ENCODE assay signal across 28 cellular contexts in genomic region chr6:110364364-110364763, GRCh38. TPM values are rescaled to one million over a fixed set of nuclear protein-coding genes. Genes with fewer than 3 reads are reported as not detected.
DNase-seq lines count a peak whose midpoint lies in the region; ATAC-seq and TF ChIP-seq lines count a peak whose summit lies in the region.
"Had no signal": no experiment of that assay in that cellular context is flagged by ENCODE, and none has a peak within 500 bp of the region (broad histone marks: within the 10 kb centered on the region; RNA-seq: fewer than 3 reads in every experiment).

No MANE protein-coding gene starts in this region.

- H3K36me3 Mint-ChIP-seq in CD4-positive, alpha-beta memory T cell: no peaks in the 10 kb centered on the region

- TF ChIP-seq CTCF in hepatocyte (IDR thresholded peaks at IDR 0.05; ENCODE audit: poor library complexity): no peak
- TF ChIP-seq CTCF in thoracic aorta (IDR thresholded peaks at IDR 0.05): no peak
- TF ChIP-seq CTCF in GM13976 (IDR thresholded peaks at IDR 0.05; ENCODE audit: borderline replicate concordance, control extremely low read depth, extremely low read depth, insufficient read depth, missing control alignments): no peak

- H3K4me1 Mint-ChIP-seq in CD4-positive, alpha-beta memory T cell: peaks cover 4 to 13% (median 5%) of the 10 kb centered on the region in 4 donors
- H3K4me1 Mint-ChIP-seq: CD14-positive monocyte had no signal

- no peak overlapping the region for H3K14ac ChIP-seq in trophoblast cell (ENCODE audit: low read length)

- peak overlapping the region; percentile 26 for H4K8ac ChIP-seq in trophoblast cell (ENCODE audit: low read depth, low read length)

- no peak overlapping the region for H4K12ac ChIP-seq in trophoblast cell (ENCODE audit: low read depth, low read length)

- H3K27ac ChIP-seq in SJSA1: peak overlapping the region; percentile 42
- H3K27ac ChIP-seq in hepatocyte: peak overlapping the region; percentile 16
- peak overlapping the region; percentile 74 for H3K27ac ChIP-seq in trophoblast cell (ENCODE audit: low read depth, low read length)
- peak overlapping the region; percentile 82 to 89 for H3K27ac ChIP-seq in thoracic aorta
- no peak overlapping the region for H3K27ac ChIP-seq in CD4-positive, alpha-beta memory T cell (ENCODE audit: low read depth, low read length)

- H2BK5ac ChIP-seq in trophoblast cell (ENCODE audit: low read depth, low read length, poor library complexity): peak overlapping the region; percentile 27

- H3K27me3 Mint-ChIP-seq in CD4-positive, alpha-beta memory T cell: peaks cover 13 to 29% of the 10 kb centered on the region in 2 donors

- H3K36me3 ChIP-seq in SJSA1 (no peaks in the 10 kb centered on the region), hepatocyte (replicated peaks; ENCODE audit: insufficient read depth, low read depth) (no peaks in the 10 kb centered on the region), trophoblast cell (ENCODE audit: control insufficient read depth in 1 of 2, insufficient read depth in 2 of 2, low read length in 2 of 2) (no peaks in the 10 kb centered on the region), thoracic aorta (no peaks in the 10 kb centered on the region)
- H3K36me3 ChIP-seq in CD4-positive, alpha-beta memory T cell (ENCODE audit: insufficient read depth, low read length): no peaks in the 10 kb centered on the region
- H3K36me3 ChIP-seq: BE2C, HAP-1, MG63 had no signal

- H3K23ac ChIP-seq in trophoblast cell (ENCODE audit: low read length): no peak overlapping the region

- in situ Hi-C loops in GM13976 (cut with MboI; ENCODE audit: low sequenced_read_pairs, unreplicated experiment): no loop called here

- WGBS in hepatocyte (ENCODE audit: low lambda C conversion rate, missing lambda C conversion rate): 50% methylated on average over 2 of the region's 2 CpGs
- WGBS in trophoblast cell (ENCODE audit: extremely low coverage, insufficient coverage, insufficient read length): no CpG with 5 or more reads among the region's 2 CpGs

- peak overlapping the region; percentile 18 for H3K9ac ChIP-seq in trophoblast cell (ENCODE audit: low read length)

- no peaks in the 10 kb centered on the region; the same call in 1 of the 2 replicates for H3K9me3 ChIP-seq in SJSA1 (replicated peaks)
- H3K9me3 ChIP-seq in hepatocyte (ENCODE audit: low read depth): no peaks in the 10 kb centered on the region
- no peaks in the 10 kb centered on the region for H3K9me3 ChIP-seq in trophoblast cell (ENCODE audit: insufficient read depth, low read depth, low read length)
- H3K9me3 ChIP-seq in thoracic aorta: no peaks in the 10 kb centered on the region
- H3K9me3 ChIP-seq in CD4-positive, alpha-beta memory T cell (ENCODE audit: control insufficient read depth in 1 of 2, low read length in 2 of 2): no peaks in the 10 kb centered on the region
- H3K9me3 ChIP-seq: BE2C, HAP-1, MG63 had no signal

- H4K20me1 ChIP-seq in hepatocyte (ENCODE audit: insufficient read depth, poor library complexity, severe bottlenecking): no peaks in the 10 kb centered on the region

- H3K4me1 ChIP-seq in SJSA1 (replicated peaks): peaks cover 43% of the 10 kb centered on the region
- peaks cover 5% of the 10 kb centered on the region for H3K4me1 ChIP-seq in hepatocyte (ENCODE audit: insufficient read depth)
- peaks cover 10 to 11% of the 10 kb centered on the region in 2 experiments for H3K4me1 ChIP-seq in trophoblast cell (ENCODE audit: control insufficient read depth in 1 of 2, insufficient read depth in 2 of 2, low read length in 2 of 2)
- H3K4me1 ChIP-seq in thoracic aorta (ENCODE audit: control insufficient read depth in 1 of 2, low read depth in 2 of 2): peaks cover 4 to 34% of the 10 kb centered on the region in 2 donors
- peaks cover 13% of the 10 kb centered on the region for H3K4me1 ChIP-seq in CD4-positive, alpha-beta memory T cell (ENCODE audit: insufficient read depth, low read length)
- H3K4me1 ChIP-seq: BE2C had no signal

- H3K27me3 ChIP-seq in SJSA1 (replicated peaks) (no peaks in the 10 kb centered on the region; the same call in 1 of the 2 replicates), hepatocyte (no peaks in the 10 kb centered on the region), trophoblast cell (ENCODE audit: insufficient read depth, low read length) (no peaks in the 10 kb centered on the region), thoracic aorta (replicated peaks; ENCODE audit: insufficient read depth) (no peaks in the 10 kb centered on the region)
- peaks cover 4% of the 10 kb centered on the region for H3K27me3 ChIP-seq in CD4-positive, alpha-beta memory T cell (ENCODE audit: insufficient read depth, low read length)
- H3K27me3 ChIP-seq: BE2C had no signal

- H2AFZ ChIP-seq in hepatocyte (no peak overlapping the region), trophoblast cell (ENCODE audit: insufficient read depth, low read length, poor library complexity) (no peak overlapping the region)

- H3K9me2 ChIP-seq in hepatocyte (replicated peaks; ENCODE audit: insufficient read depth): no peaks in the 10 kb centered on the region

- no peak overlapping the region for H3K27ac Mint-ChIP-seq in CD4-positive, alpha-beta memory T cell
- H3K27ac Mint-ChIP-seq: CD14-positive monocyte, HFFc6 had no signal

- H2BK12ac ChIP-seq in trophoblast cell (ENCODE audit: low read length): no peak overlapping the region

- no peak overlapping the region for H3K4ac ChIP-seq in trophoblast cell (ENCODE audit: low read depth, low read length)

- POLR2A ChIA-PET in CD4-positive, alpha-beta memory T cell (lab: Charles Lee; ENCODE audit: partially characterized antibody): no interaction called here

- DNase-seq in SJSA1 (ENCODE audit: low read depth in 1 of 2, low spot score in 2 of 2): peak; percentile 58 to 84
- no peak for DNase-seq in hepatocyte (ENCODE audit: low spot score)
- no peak for DNase-seq in trophoblast cell
- no peak for DNase-seq in thoracic aorta (ENCODE audit: low spot score)
- no peak for DNase-seq in NCI-H510A (lab: John Stamatoyannopoulos, UW)
- DNase-seq in GM13976 (ENCODE audit: low spot score): no peak
- DNase-seq in CD4-positive, alpha-beta memory T cell: no peak
- no peak for DNase-seq in left ventricle myocardium superior
- DNase-seq: 8988T, ACHN, BE2C, DMS153, DND-41, GOT3, HFFc6, IMR-90, KG1, MG63, NCI-H1105 treated with DMSO at 0.1 percent for 48 hours, NCI-H146, NCI-H2029, NCI-H446 treated with DMSO at 0.1 percent for 48 hours, NCI-H526 treated with DMSO at 0.1 percent for 48 hours, Right ventricle myocardium superior, RPMI8226 had no signal

- peak overlapping the region; percentile 74 for H4K91ac ChIP-seq in trophoblast cell (ENCODE audit: low read depth, low read length)

- H2AK5ac ChIP-seq in trophoblast cell (ENCODE audit: low read length): no peak overlapping the region

- H3K79me1 ChIP-seq in trophoblast cell (ENCODE audit: low read length): peaks cover 23% of the 10 kb centered on the region

- H3K9me3 Mint-ChIP-seq in CD4-positive, alpha-beta memory T cell: peaks cover 0 to 2% (median 0%) of the 10 kb centered on the region in 8 donors
- H3K9me3 Mint-ChIP-seq: HFFc6 had no signal

- H3K4me3 Mint-ChIP-seq in CD4-positive, alpha-beta memory T cell: no peak overlapping the region
- H3K4me3 Mint-ChIP-seq: CD14-positive monocyte, HFFc6 had no signal

- H3K4me3 ChIP-seq in SJSA1: no peak overlapping the region
- H3K4me3 ChIP-seq in hepatocyte: no peak overlapping the region
- no peak overlapping the region for H3K4me3 ChIP-seq in trophoblast cell (ENCODE audit: low read depth, low read length)
- no peak overlapping the region for H3K4me3 ChIP-seq in thoracic aorta
- no peak overlapping the region for H3K4me3 ChIP-seq in CD4-positive, alpha-beta memory T cell (ENCODE audit: low read length in 2 of 2)
- H3K4me3 ChIP-seq: HAP-1, MG63 had no signal

- no peak overlapping the region for H3K4me2 ChIP-seq in hepatocyte
- peak overlapping the region; percentile 13 for H3K4me2 ChIP-seq in trophoblast cell (ENCODE audit: low read length)

- CTCF ChIA-PET in CD4-positive, alpha-beta memory T cell (lab: Charles Lee; ENCODE audit: partially characterized antibody): no interaction called here

- ATAC-seq in thoracic aorta (ENCODE audit: insufficient number of reproducible peaks, low FRiP score, low read depth) (no peak), left ventricle myocardium superior (no peak)

- no peaks in the 10 kb centered on the region for H3K79me2 ChIP-seq in hepatocyte
- H3K79me2 ChIP-seq in trophoblast cell (ENCODE audit: control insufficient read depth, insufficient read depth, low read length, poor library complexity): no peaks in the 10 kb centered on the region

- H3K18ac ChIP-seq in trophoblast cell (ENCODE audit: low read length): no peak overlapping the region

- intact Hi-C loops in CD4-positive, alpha-beta memory T cell (cut with micrococcal nuclease): no loop called here
- intact Hi-C loops in left ventricle myocardium superior (cut with micrococcal nuclease): loop anchor here (10.0 kb wide), 1 partner anchor 180 kb away; the partner anchor contains the start of gene CDC40

- peak overlapping the region; percentile 28 for H2BK120ac ChIP-seq in trophoblast cell (ENCODE audit: insufficient read depth, low read length, poor library complexity)

RNA-seq across cellular contexts. Expression of gene METTL24, which starts 6.2 kb away (rescaled TPM):
- 0.58 TPM in 1 of 2 replicates, not detected in the other for total RNA-seq in SJSA1 (2014; rRNA removed; shearing (Covaris generic))
- total RNA-seq in hepatocyte: 3.2 and 5.7 TPM in 2 replicates
- polyA plus RNA-seq in hepatocyte: 2.2 and 3.7 TPM in 2 replicates
- polyA plus RNA-seq in trophoblast cell (2013): 3.4 and 3.6 TPM in 2 replicates
- 10 to 100 TPM; 12.1 to 27.6 TPM for total RNA-seq in thoracic aorta
- under 1 TPM; 0.29 to 0.39 TPM for total RNA-seq in CD4-positive, alpha-beta memory T cell
- under 1 TPM in 1 of 2 donors, not detected in 1; 0.69 TPM for polyA plus RNA-seq in CD4-positive, alpha-beta memory T cell
- 1.6 TPM for total RNA-seq in left ventricle myocardium superior
- total RNA-seq: HFFc6, IMR-90, SK-MEL-5 had no signal
- polyA plus RNA-seq: CD14-positive monocyte, IMR-90 had no signal

RNA-seq across cellular contexts. Expression of gene DDO, which starts 51.0 kb away (rescaled TPM):
- 0.53 TPM in 1 of 2 replicates, not detected in the other for total RNA-seq in SJSA1 (2014; rRNA removed; shearing (Covaris generic))
- total RNA-seq in hepatocyte (0.08 and 0.20 TPM in 2 replicates), thoracic aorta (1 to 10 TPM in 1 of 2 donors, under 1 TPM in 1; 0.68 to 1.6 TPM), left ventricle myocardium superior (31.5 TPM)
- 0.39 TPM in 1 of 2 replicates, not detected in the other for polyA plus RNA-seq in hepatocyte
- not detected in 2 replicates for polyA plus RNA-seq in trophoblast cell (2013)
- not detected for total RNA-seq in CD4-positive, alpha-beta memory T cell
- not detected for polyA plus RNA-seq in CD4-positive, alpha-beta memory T cell

Comparison
In these comparisons a context has a peak if more than half of its experiments do, and no peak if none do; other contexts are left out.
1. DNase-seq: peak in SJSA1 (2 of 2); none in hepatocyte (single experiment), trophoblast cell (0 of 2), thoracic aorta (single experiment), NCI-H510A (single experiment), GM13976 (single experiment), CD4-positive, alpha-beta memory T cell (0 of 5) and left ventricle myocardium superior (single experiment).
2. RNA of gene DDO, which starts 51.0 kb away (total RNA-seq): 31.5 TPM in left ventricle myocardium superior (single experiment); 0.68 to 1.6 TPM in thoracic aorta, 0.53 TPM in SJSA1, 0.08 to 0.20 TPM in hepatocyte and not detected in CD4-positive, alpha-beta memory T cell; every median in the first group is over 10 times any median in the second.